ENCODE assay signal across 9 cellular contexts in genomic region chr10:51860257-51860656, GRCh38.
DNase-seq lines count a peak whose midpoint lies in the region; ATAC-seq, FAIRE-seq and TF ChIP-seq lines count a peak whose summit lies in the region.
"Had no signal": no experiment of that assay in that cellular context is flagged by ENCODE, and none has a peak within 500 bp of the region (broad histone marks: within the 10 kb centered on the region; RNA-seq: fewer than 3 reads in every experiment).

No MANE protein-coding gene starts in this region.

- 5% methylated on average over 4 of the region's 4 CpGs for WGBS in GM12878 (ENCODE audit: insufficient coverage, insufficient replicate concordance, low lambda C conversion rate, missing lambda C conversion rate)

- CTCF ChIA-PET in GM12878 (lab: Yijun Ruan, JAX) = no interaction called here

- in situ Hi-C loops in GM12878 (cut with MboI) = no loop called here

- no peaks in the 10 kb centered on the region for H4K20me1 ChIP-seq in GM12878 (ENCODE audit: control insufficient read depth, insufficient read depth)

- H3K27me3 ChIP-seq in GM12878 (replicated peaks in 1 of 2; ENCODE audit: control insufficient read depth in 2 of 2, insufficient read depth in 2 of 2, low read length in 1 of 2) = no peaks in the 10 kb centered on the region; a peak in 1 of 4 replicates

- RAD21 ChIA-PET in GM12878 (lab: Charles Lee; ENCODE audit: unreplicated experiment) = no interaction called here

- H2AFZ ChIP-seq in GM12878 (ENCODE audit: control insufficient read depth, low read depth, low read length) = peak overlapping the region; percentile 73

- H3K27ac ChIP-seq in GM12878 (ENCODE audit: control insufficient read depth, insufficient read depth) (no peak overlapping the region), kidney (ENCODE audit: low read depth in 2 of 2, low read length in 2 of 2) (no peak overlapping the region)

- TF ChIP-seq POLR2A in GM12878 (IDR thresholded peaks at IDR 0.05; ENCODE audit: low read depth, low read length) (no peak), GM12891 (IDR thresholded peaks at IDR 0.05; ENCODE audit: low read depth, low read length) (no peak)

- H3K36me3 ChIP-seq in GM12878 (ENCODE audit: control insufficient read depth in 2 of 2, insufficient read depth in 2 of 2, low read length in 1 of 2) = no peaks in the 10 kb centered on the region
- no peaks in the 10 kb centered on the region for H3K36me3 ChIP-seq in kidney (ENCODE audit: control insufficient read depth in 1 of 2, insufficient read depth in 2 of 2, low read length in 2 of 2)

- no peaks in the 10 kb centered on the region for H3K9me3 ChIP-seq in GM12878 (replicated peaks; ENCODE audit: control insufficient read depth, insufficient read depth, low read length)
- H3K9me3 ChIP-seq in kidney (ENCODE audit: control insufficient read depth in 1 of 2, low read length in 2 of 2) = no peaks in the 10 kb centered on the region

- no peak overlapping the region for H3K9ac ChIP-seq in GM12878 (ENCODE audit: control insufficient read depth, insufficient read depth, low read length)
- H3K9ac ChIP-seq in kidney (ENCODE audit: low read length in 2 of 2) = no peak overlapping the region

- H3K4me2 ChIP-seq in GM12878 (ENCODE audit: control insufficient read depth, insufficient read depth) = peak overlapping the region; percentile 49; the same call in 1 of the 2 replicates

- H3K79me2 ChIP-seq in GM12878 (ENCODE audit: control insufficient read depth, insufficient read depth, low read length) = no peaks in the 10 kb centered on the region

- H3K4me3 ChIP-seq in GM12878 = no peak overlapping the region
- H3K4me3 ChIP-seq in kidney (ENCODE audit: low read length in 2 of 2) = no peak overlapping the region

- FAIRE-seq in GM12878 (lab: Jason Lieb, UNC) (peak; percentile 76), kidney (lab: Jason Lieb, UNC) (no peak), GM12891 (lab: Jason Lieb, UNC) (no peak)
- FAIRE-seq: TTC549 had no signal

- TF ChIP-seq RAD21 in GM12878 (IDR thresholded peaks at IDR 0.05; ENCODE audit: insufficient read depth, low read depth, low read length) = no peak

- H3K4me1 ChIP-seq in GM12878 (ENCODE audit: control insufficient read depth, insufficient read depth, low read length) (peaks cover 3% of the 10 kb centered on the region), kidney (ENCODE audit: control insufficient read depth in 1 of 2, insufficient read depth in 1 of 2, low read depth in 1 of 2, low read length in 2 of 2) (no peaks in the 10 kb centered on the region)

- BruUV-seq in GM12878 (replicated peaks; lab: Mats Ljungman, UMichigan) = no TSS peak

- intact Hi-C loops in GM12878 (cut with micrococcal nuclease; ENCODE audit: unreplicated experiment) = no loop called here
- intact Hi-C loops in kidney (cut with DNase I) = no loop called here

- POLR2A ChIA-PET in GM12878 (lab: Charles Lee) = no interaction called here

- TF ChIP-seq EP300 in GM12878 (IDR thresholded peaks at IDR 0.05; ENCODE audit: borderline replicate concordance in 1 of 2, control insufficient read depth in 1 of 2, low read depth in 2 of 2, low read length in 2 of 2) = no peak

- SMC1A ChIA-PET in GM12878 (lab: Charles Lee; ENCODE audit: uncharacterized antibody, unreplicated experiment) = interaction anchor here (0.9 to 3.7 kb wide), 5 partner anchors 16 to 78 kb away, joined by 3 to 17 read pairs (median 3); no protein-coding TSS in a partner anchor

- DNase-seq in GM12878 (ENCODE audit: low read depth, low spot score) (no peak), non-pigmented ciliary epithelial cell (ENCODE audit: low read depth) (peak; percentile 13), NOMO-1 treated with dmso at 0.1 percent for 144 hours (lab: John Stamatoyannopoulos, UW; ENCODE audit: unreplicated experiment) (no peak), kidney (no peak), GM12891 (ENCODE audit: insufficient read length, low spot score) (no peak)
- DNase-seq in activated CD4-positive, CD25-positive, alpha-beta regulatory T cell (lab: John Stamatoyannopoulos, UW) = no peak

- TF ChIP-seq CTCF in GM12878 (IDR thresholded peaks at IDR 0.05 in 2 of 3, conservative IDR thresholded peaks at IDR 0.05 in 1 of 3; ENCODE audit: control insufficient read depth in 2 of 3, extremely low read depth in 1 of 3, insufficient read depth in 1 of 3, low read depth in 3 of 3, low read length in 3 of 3) (no peak), kidney (IDR thresholded peaks at IDR 0.05; ENCODE audit: borderline replicate concordance, extremely low read depth, insufficient read depth) (no peak)

- ATAC-seq in GM18868 (IDR thresholded peaks at IDR 0.05; ENCODE audit: unreplicated experiment) = peak; percentile 78
- ATAC-seq in HG03060 (IDR thresholded peaks at IDR 0.05; ENCODE audit: low read depth, unreplicated experiment) = peak; percentile 62
- ATAC-seq in GM12878 = no peak

TF ChIP-seq in GM12878, 131 proteins besides CTCF, POLR2A, EP300 and RAD21 (continues in another document):
- TF ChIP-seq PAX5 (IDR thresholded peaks at IDR 0.05; ENCODE audit: borderline replicate concordance, low read depth, low read length) (no peak), NFYA (IDR thresholded peaks at IDR 0.05; ENCODE audit: borderline replicate concordance, low read depth, low read length) (no peak), ZNF217 (IDR thresholded peaks at IDR 0.05) (no peak), MTA2 (IDR thresholded peaks at IDR 0.05; ENCODE audit: low read depth) (no peak), NFXL1 (IDR thresholded peaks at IDR 0.05; ENCODE audit: borderline replicate concordance) (no peak), PAX8 (IDR thresholded peaks at IDR 0.05) (no peak), ASH2L (IDR thresholded peaks at IDR 0.05; ENCODE audit: borderline replicate concordance, low read depth) (no peak), ZNF384 (IDR thresholded peaks at IDR 0.05; ENCODE audit: borderline replicate concordance, low read depth, low read length) (no peak), E2F8 (IDR thresholded peaks at IDR 0.05; ENCODE audit: low read depth, partially characterized antibody) (no peak)

TF ChIP-seq in GM12891, 5 proteins besides CTCF, POLR2A, EP300 and RAD21:
- no peak for TF ChIP-seq POU2F2 (IDR thresholded peaks at IDR 0.05; ENCODE audit: low read depth, low read length)
